In genomic region chr17:4833178-4833940, GRCh38 we compare ENCODE assay signal across 8 cellular contexts. TPM values are rescaled to one million over a fixed set of nuclear protein-coding genes. Genes with fewer than 3 reads are reported as not detected.
DNase-seq lines count a peak whose midpoint lies in the region; TF ChIP-seq lines count a peak whose summit lies in the region.

Gene MINK1, plus strand, starts transcription at chr17:4833340. Its CDS starts 244 bp downstream, at chr17:4833584.

- H2AFZ ChIP-seq in neuron (ENCODE audit: low read depth, low read length): peak within 1 kb of the TSS; percentile 60

- peak; percentile 93 for DNase-seq in ELF-1 (ENCODE audit: low read depth, low spot score)
- peak; percentile 53 for DNase-seq in GOT3 (lab: John Stamatoyannopoulos, UW)
- peak; percentile 96 for DNase-seq in LoVo (ENCODE audit: low spot score)
- peak; percentile 78 to 88 for DNase-seq in SJCRH30
- DNase-seq in activated gamma-delta T cell treated with anti-CD3 and anti-CD28 coated beads, Interleukin-2, amount 50 U/mL, for 16 hours (ENCODE audit: low read depth): peak; percentile 81
- DNase-seq in foreskin fibroblast: peak; percentile 95 to 99
- peak; percentile 82 for DNase-seq in stromal cell of bone marrow (ENCODE audit: low read depth)

- H3K27ac ChIP-seq in SJCRH30: peak within 1 kb of the TSS; percentile 21; the same call in 1 of the 2 replicates

- TF ChIP-seq CTCF in foreskin fibroblast (IDR thresholded peaks at IDR 0.05; ENCODE audit: low read depth, low read length): no peak

- H3K4me3 ChIP-seq in SJCRH30 (peak within 1 kb of the TSS; percentile 87), foreskin fibroblast (ENCODE audit: low read depth in 1 of 2, low read length in 2 of 2) (peak within 1 kb of the TSS; percentile 86 to 93), neuron (ENCODE audit: low read length) (peak within 1 kb of the TSS; percentile 73)

- H3K27me3 ChIP-seq in SJCRH30: no peaks in the 10 kb centered on the region
- H3K27me3 ChIP-seq in neuron (ENCODE audit: insufficient read depth, low read length): no peaks in the 10 kb centered on the region

- H3K36me3 ChIP-seq in SJCRH30 (no peaks in the 10 kb centered on the region), neuron (ENCODE audit: insufficient read depth, low read length) (peaks cover 7% of the 10 kb centered on the region)

- H3K4me1 ChIP-seq in SJCRH30 (peaks cover 3% of the 10 kb centered on the region; the same call in 1 of the 2 replicates), neuron (ENCODE audit: insufficient read depth, low read length) (peaks cover 14% of the 10 kb centered on the region)

- H3K9me3 ChIP-seq in SJCRH30 (replicated peaks) (no peaks in the 10 kb centered on the region), neuron (ENCODE audit: low read length) (no peaks in the 10 kb centered on the region)

RNA-seq across cellular contexts. Expression of gene MINK1, which starts in this region (rescaled TPM):
- 12.2 and 12.4 TPM in 2 replicates for total RNA-seq in SJCRH30 (2014; rRNA removed; shearing (Covaris generic))

Comparison
In these comparisons a context has a peak if more than half of its experiments do, and no peak if none do; other contexts are left out.
1. Peak in every context shown above with its lines: DNase-seq, H3K4me3 ChIP-seq and H3K27ac ChIP-seq.